ENCODE assay signal across 1 cellular context in genomic region chr18:23503038-23503966, GRCh38.
TF ChIP-seq lines count a peak whose summit lies in the region.

RMC1 (plus strand) TSS chr18:23503511; CDS start chr18:23503619, 108 bp downstream.

TF ChIP-seq in HepG2, 621 proteins besides CTCF, POLR2A, EP300 and RAD21 (continued from another document and continues in another):
- peak; percentile 72; the same call in 1 of the 2 replicates for TF ChIP-seq HIC2 (CRISPR knock-in tag; IDR thresholded peaks at IDR 0.05; ENCODE audit: low read depth)
- no peak for TF ChIP-seq NFE2L2 (IDR thresholded peaks at IDR 0.05; ENCODE audit: low read length)
- TF ChIP-seq ASH2L (IDR thresholded peaks at IDR 0.05; ENCODE audit: insufficient read length, low read depth, low read length): peak; percentile 65
- peak; percentile 33; the same call in 1 of the 2 replicates for TF ChIP-seq ZBTB3 (CRISPR knock-in tag; IDR thresholded peaks at IDR 0.05; ENCODE audit: borderline replicate concordance, low read depth)
- TF ChIP-seq CBX5 (CRISPR knock-in tag; IDR thresholded peaks at IDR 0.05; ENCODE audit: borderline replicate concordance): no peak
- no peak for TF ChIP-seq KIAA2018 (CRISPR knock-in tag; IDR thresholded peaks at IDR 0.05; ENCODE audit: borderline replicate concordance)
- no peak for TF ChIP-seq GMEB2 (CRISPR knock-in tag; IDR thresholded peaks at IDR 0.05; ENCODE audit: low read depth)
- TF ChIP-seq REPIN1 (CRISPR knock-in tag; IDR thresholded peaks at IDR 0.05; ENCODE audit: borderline replicate concordance, low read depth): no peak; the same call in 1 of the 2 replicates
- peak; percentile 27 for TF ChIP-seq ZNF781 (CRISPR knock-in tag; IDR thresholded peaks at IDR 0.05; ENCODE audit: borderline replicate concordance, not compliant biosample characterization)
- no peak for TF ChIP-seq PCBP2 (optimal IDR thresholded peaks at IDR 0.05; ENCODE audit: low read depth, low read length, poor library complexity, severe bottlenecking)
- TF ChIP-seq ZNF572 (CRISPR knock-in tag; IDR thresholded peaks at IDR 0.05): peak; percentile 89; the same call in 1 of the 2 replicates
- TF ChIP-seq NFATC3 (CRISPR knock-in tag; IDR thresholded peaks at IDR 0.05): no peak
- TF ChIP-seq KLF13 (CRISPR knock-in tag; IDR thresholded peaks at IDR 0.05): no peak
- TF ChIP-seq SOX5 (CRISPR knock-in tag; IDR thresholded peaks at IDR 0.05; ENCODE audit: borderline replicate concordance): peak; percentile 23; the same call in 1 of the 2 replicates
- no peak for TF ChIP-seq ZFP62 (CRISPR knock-in tag; IDR thresholded peaks at IDR 0.05)
- TF ChIP-seq ZNF570 (CRISPR knock-in tag; IDR thresholded peaks at IDR 0.05; ENCODE audit: borderline replicate concordance): no peak; the same call in 1 of the 2 replicates
- TF ChIP-seq ZNF772 (CRISPR knock-in tag; IDR thresholded peaks at IDR 0.05): no peak
- TF ChIP-seq THYN1 (CRISPR knock-in tag; IDR thresholded peaks at IDR 0.05; ENCODE audit: borderline replicate concordance, low read depth): 0 out of 2 replicates have a peak, but pooled peaks have one; percentile 34
- TF ChIP-seq ZNF83 (CRISPR knock-in tag; IDR thresholded peaks at IDR 0.05; ENCODE audit: borderline replicate concordance): peak; percentile 25; the same call in 1 of the 2 replicates
- 0 out of 2 replicates have a peak, but pooled peaks have one; percentile 51 for TF ChIP-seq STAT5B (CRISPR knock-in tag; IDR thresholded peaks at IDR 0.05)
- TF ChIP-seq PRMT3 (CRISPR knock-in tag; IDR thresholded peaks at IDR 0.05; ENCODE audit: borderline replicate concordance, low read depth): no peak
- peak; percentile 47; the same call in 1 of the 2 replicates for TF ChIP-seq ZBTB20 (CRISPR knock-in tag; IDR thresholded peaks at IDR 0.05; ENCODE audit: borderline replicate concordance, low read depth)
- no peak for TF ChIP-seq ZNF256 (CRISPR knock-in tag; conservative IDR thresholded peaks at IDR 0.05)
- peak; percentile 43; the same call in 1 of the 2 replicates for TF ChIP-seq E2F5 (CRISPR knock-in tag; conservative IDR thresholded peaks at IDR 0.05)
- TF ChIP-seq MLXIP (CRISPR knock-in tag; IDR thresholded peaks at IDR 0.05; ENCODE audit: borderline replicate concordance): no peak
- peak; percentile 29; the same call in 1 of the 2 replicates for TF ChIP-seq ZBTB37 (CRISPR knock-in tag; IDR thresholded peaks at IDR 0.05)
- no peak for TF ChIP-seq ZNF432 (CRISPR knock-in tag; IDR thresholded peaks at IDR 0.05; ENCODE audit: borderline replicate concordance)
- 0 out of 2 replicates have a peak, but pooled peaks have one; percentile 13 for TF ChIP-seq ZNF510 (CRISPR knock-in tag; IDR thresholded peaks at IDR 0.05; ENCODE audit: low read depth)
- no peak for TF ChIP-seq ZNF597 (CRISPR knock-in tag; IDR thresholded peaks at IDR 0.05)
- TF ChIP-seq LRRFIP1 (CRISPR knock-in tag; conservative IDR thresholded peaks at IDR 0.05): no peak
- peak; percentile 68 for TF ChIP-seq ZNF124 (CRISPR knock-in tag; IDR thresholded peaks at IDR 0.05)
- TF ChIP-seq ZNF75D (CRISPR knock-in tag; IDR thresholded peaks at IDR 0.05; ENCODE audit: borderline replicate concordance): no peak
- TF ChIP-seq ZNF260 (CRISPR knock-in tag; IDR thresholded peaks at IDR 0.05; ENCODE audit: borderline replicate concordance, low read depth): no peak
- TF ChIP-seq ZNF580 (CRISPR knock-in tag; IDR thresholded peaks at IDR 0.05; ENCODE audit: borderline replicate concordance, low read depth): peak; percentile 91; the same call in 1 of the 2 replicates
- no peak for TF ChIP-seq SNAPC2 (CRISPR knock-in tag; IDR thresholded peaks at IDR 0.05)
- TF ChIP-seq KLF11 (CRISPR knock-in tag; IDR thresholded peaks at IDR 0.05): no peak
- 0 out of 2 replicates have a peak, but pooled peaks have one; percentile 31 for TF ChIP-seq PITX1 (CRISPR knock-in tag; IDR thresholded peaks at IDR 0.05)
- no peak for TF ChIP-seq TOPORS (CRISPR knock-in tag; IDR thresholded peaks at IDR 0.05)
- TF ChIP-seq DNMT1 (CRISPR knock-in tag; IDR thresholded peaks at IDR 0.05): no peak
